In the genomic region with DNA sequence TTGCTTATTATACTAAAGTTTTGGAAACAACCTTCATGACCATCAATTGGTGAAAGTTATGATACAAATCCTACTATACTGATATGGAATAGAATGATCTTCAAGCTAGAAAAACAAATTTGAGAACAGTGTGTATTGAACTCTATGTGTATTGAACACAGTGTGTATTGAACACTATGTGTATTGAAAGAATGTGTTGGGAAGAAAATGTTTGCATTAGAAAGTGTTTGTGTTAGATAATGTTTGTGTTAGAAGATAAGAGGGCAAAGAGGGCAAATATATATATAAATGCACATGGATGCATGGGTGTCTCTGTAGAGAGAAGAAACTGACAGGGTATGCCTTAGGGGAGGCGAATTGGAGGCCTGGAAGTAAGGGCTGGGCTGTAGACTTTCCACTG, we compare ENCODE assay signal across 33 cellular contexts.
"Had no signal": no experiment of that assay in that cellular context is flagged by ENCODE, and none has a peak within 500 bp of the region (broad histone marks: within the 10 kb centered on the region; RNA-seq: fewer than 3 reads in every experiment).

No MANE protein-coding gene starts in this region.

- H3K27me3 Mint-ChIP-seq: naive thymus-derived CD8-positive, alpha-beta T cell; natural killer cell treated with Interleukin-12 subunit alpha and Interleukin-12 subunit beta and Interleukin-15 and Interleukin-18, amount 100 ng/mL, for 72 hours; progenitor cell of endocrine pancreas; stimulated activated memory B cell treated with anti-CD40 and anti-IgM and Interleukin-4, amounts not matched to agents 10 μg/mL and 1 μg/mL and 100 μg/mL, for 72 hours; stimulated activated naive CD8-positive, alpha-beta T cell treated with anti-CD3 and anti-CD28 coated beads, Interleukin-15, amount 100 ng/mL, for 72 hours; type B pancreatic cell had no signal

- H3K27me3 ChIP-seq: neutrophil, ovary, spleen, suprapubic skin, testis, tibial artery, transverse colon, upper lobe of right lung, uterus had no signal

- H3K36me3 ChIP-seq: neutrophil, ovary, uterus had no signal

- H3K27ac Mint-ChIP-seq: natural killer cell treated with Interleukin-12 subunit alpha and Interleukin-12 subunit beta and Interleukin-15 and Interleukin-18, amount 100 ng/mL, for 72 hours; nephron progenitor cell; progenitor cell of endocrine pancreas; stimulated activated memory B cell treated with anti-CD40 and anti-IgM and Interleukin-4, amounts not matched to agents 10 μg/mL and 1 μg/mL and 100 μg/mL, for 72 hours; stimulated activated naive CD8-positive, alpha-beta T cell treated with anti-CD3 and anti-CD28 coated beads, Interleukin-15, amount 100 ng/mL, for 72 hours; type B pancreatic cell had no signal

- H3K4me1 ChIP-seq: parathyroid adenoma, psoas muscle, spleen, suprapubic skin, testis, tibial artery, transverse colon, upper lobe of right lung, uterus had no signal

- H3K4me1 Mint-ChIP-seq: nephron progenitor cell; neural crest cell; stimulated activated memory B cell treated with anti-CD40 and anti-IgM and Interleukin-4, amounts not matched to agents 10 μg/mL and 1 μg/mL and 100 μg/mL, for 72 hours; stimulated activated naive CD8-positive, alpha-beta T cell treated with anti-CD3 and anti-CD28 coated beads, Interleukin-15, amount 100 ng/mL, for 72 hours had no signal

- H3K9me3 ChIP-seq: neutrophil, ovary, psoas muscle, spleen, suprapubic skin, testis, tibial artery, transverse colon, upper lobe of right lung, uterus had no signal

- H3K4me2 ChIP-seq: smooth muscle cell had no signal

- ATAC-seq: naive thymus-derived CD8-positive, alpha-beta T cell; natural killer cell treated with Interleukin-12 subunit alpha and Interleukin-12 subunit beta and Interleukin-15 and Interleukin-18, amount 100 ng/mL, for 72 hours; psoas muscle; right cardiac atrium; sciatic nerve; stimulated activated memory B cell treated with anti-CD40 and anti-IgM and Interleukin-4, amounts not matched to agents 10 μg/mL and 1 μg/mL and 100 μg/mL, for 72 hours; stimulated activated naive CD8-positive, alpha-beta T cell treated with anti-CD3 and anti-CD28 coated beads, Interleukin-15, amount 100 ng/mL, for 72 hours; stimulated activated naive CD8-positive, alpha-beta T cell treated with anti-CD3 and anti-CD28 coated beads, Interleukin-15, Interleukin-2, amounts not matched to agents 100 U/mL and 50 U/mL, for 24 hours; upper lobe of right lung had no signal

- H3K79me2 ChIP-seq: parathyroid adenoma had no signal

- H3K27ac ChIP-seq: neutrophil, ovary, parathyroid adenoma, psoas muscle, skin epidermis, spleen, suprapubic skin, testis, tibial artery, transverse colon, upper lobe of right lung, uterus had no signal

- DNase-seq: naive thymus-derived CD8-positive, alpha-beta T cell; nephron progenitor cell; nucleus accumbens; ovary; posterior cingulate gyrus; psoas muscle; right cardiac atrium; spleen; stimulated activated CD4-positive, alpha-beta T cell treated with anti-CD3 and anti-CD28 coated beads, Interleukin-12 subunit alpha, Interleukin-12 subunit beta, amount 100 ng/mL, for 4 hours; stimulated activated CD4-positive, alpha-beta T cell treated with anti-CD3 and anti-CD28 coated beads, Interleukin-1b, Interleukin-23, amount 100 ng/mL, for 48 hours; stimulated activated CD4-positive, alpha-beta T cell treated with anti-CD3 and anti-CD28 coated beads, Interleukin-4, amount 100 ng/mL, for 1 hour; stimulated activated CD4-positive, alpha-beta T cell treated with anti-CD3 and anti-CD28 coated beads, Interleukin-4, amount 100 ng/mL, for 4 hours; stimulated activated CD8-positive, alpha-beta memory T cell treated with anti-CD3 and anti-CD28 coated beads, Interleukin-4, amount 100 ng/mL, for 48 hours; stimulated activated naive CD4-positive, alpha-beta T cell; stimulated activated naive CD8-positive, alpha-beta T cell treated with anti-CD3 and anti-CD28 coated beads, Interleukin-15, amount 100 ng/mL, for 72 hours; stimulated activated naive CD8-positive, alpha-beta T cell treated with anti-CD3 and anti-CD28 coated beads, Interleukin-15, Interleukin-2, amounts not matched to agents 100 U/mL and 50 U/mL, for 24 hours; substantia nigra; testis; tibial artery; transverse colon; upper lobe of right lung; uterus had no signal

- H3K4me3 ChIP-seq: ovary, psoas muscle, skin epidermis, smooth muscle cell, spleen, suprapubic skin, testis, tibial artery, transverse colon, upper lobe of right lung, uterus had no signal

- H3K9me3 Mint-ChIP-seq: naive thymus-derived CD8-positive, alpha-beta T cell; natural killer cell treated with Interleukin-12 subunit alpha and Interleukin-12 subunit beta and Interleukin-15 and Interleukin-18, amount 100 ng/mL, for 72 hours; stimulated activated memory B cell treated with anti-CD40 and anti-IgM and Interleukin-4, amounts not matched to agents 10 μg/mL and 1 μg/mL and 100 μg/mL, for 72 hours; stimulated activated naive CD8-positive, alpha-beta T cell treated with anti-CD3 and anti-CD28 coated beads, Interleukin-15, amount 100 ng/mL, for 72 hours; type B pancreatic cell had no signal

- H3K4me3 Mint-ChIP-seq: naive thymus-derived CD8-positive, alpha-beta T cell; natural killer cell treated with Interleukin-12 subunit alpha and Interleukin-12 subunit beta and Interleukin-15 and Interleukin-18, amount 100 ng/mL, for 72 hours; nephron progenitor cell; neural crest cell; stimulated activated memory B cell treated with anti-CD40 and anti-IgM and Interleukin-4, amounts not matched to agents 10 μg/mL and 1 μg/mL and 100 μg/mL, for 72 hours; stimulated activated naive CD8-positive, alpha-beta T cell treated with anti-CD3 and anti-CD28 coated beads, Interleukin-15, amount 100 ng/mL, for 72 hours; type B pancreatic cell had no signal

- H2AFZ ChIP-seq: parathyroid adenoma had no signal
